10 cellular contexts compared by ENCODE assay signal in genomic region chr21:41313765-41314164, GRCh38. TPM values are rescaled to one million over a fixed set of nuclear protein-coding genes. Genes with fewer than 3 reads are reported as not detected.
"Had no signal": no experiment of that assay in that cellular context is flagged by ENCODE, and none has a peak within 500 bp of the region (broad histone marks: within the 10 kb centered on the region; RNA-seq: fewer than 3 reads in every experiment).

No MANE protein-coding gene starts in this region.

- H3K27ac Mint-ChIP-seq: GM23338, H9, HFFc6 had no signal

- H3K27ac ChIP-seq: GM23248 had no signal

- DNase-seq: GM23248, GOT3, H7, H9, HCEC 1CT, HFFc6 had no signal

- H3K4me1 ChIP-seq: HAP-1 had no signal

- H3K4me3 ChIP-seq: GM23248, GM23338, HAP-1 had no signal

- H3K4me2 ChIP-seq: GM23338 had no signal

- ATAC-seq: GM23338, HCT116 had no signal

- H3K36me3 ChIP-seq: HAP-1 had no signal

- H3K9me3 Mint-ChIP-seq: GM23338, H9 had no signal

- H3K4me3 Mint-ChIP-seq: GM23338, H9, HFFc6 had no signal

- H2AFZ ChIP-seq: GM23248, GM23338 had no signal

RNA-seq across cellular contexts. Expression of gene FAM3B, which starts 2.8 kb away (rescaled TPM):
- total RNA-seq: GM23248, H4, HFFc6 had no signal
